ENCODE assay signal across 1 cellular context in the genomic region with DNA sequence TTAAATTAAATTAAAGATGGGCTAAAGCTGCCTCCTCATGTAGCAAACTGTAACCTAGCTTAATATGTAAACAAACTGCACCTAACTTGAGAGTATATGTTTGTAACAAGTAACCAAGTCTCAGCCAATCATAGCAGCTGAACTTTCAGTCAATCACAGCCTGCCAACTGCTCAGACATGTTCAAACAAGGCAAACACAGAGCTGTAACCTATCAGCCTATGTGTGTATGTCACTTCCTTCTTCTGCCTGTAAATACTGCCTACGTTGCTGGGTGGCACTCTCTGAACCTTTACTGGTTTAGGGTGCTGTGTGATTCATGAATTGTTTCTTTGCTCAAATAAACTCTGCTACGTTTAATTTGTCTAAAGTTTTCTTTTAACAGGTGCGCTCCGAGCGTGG.
TF ChIP-seq lines count a peak whose summit lies in the region.

No MANE protein-coding gene starts in this region.

TF ChIP-seq in H1, 55 proteins besides CTCF, POLR2A, EP300 and RAD21:
- TF ChIP-seq NANOG (IDR thresholded peaks at IDR 0.05; ENCODE audit: insufficient read depth, low read depth, low read length, poor library complexity, severe bottlenecking) (no peak), GTF2F1 (IDR thresholded peaks at IDR 0.05; ENCODE audit: borderline replicate concordance, low read depth, low read length) (no peak), SP1 (IDR thresholded peaks at IDR 0.05; ENCODE audit: low read depth, low read length) (no peak), CBX8 (IDR thresholded peaks at IDR 0.05; ENCODE audit: borderline replicate concordance, low read depth, low read length) (no peak), TAF7 (optimal IDR thresholded peaks at IDR 0.05; ENCODE audit: borderline replicate concordance, low read depth, low read length) (no peak), POU5F1 (IDR thresholded peaks at IDR 0.05; ENCODE audit: low read depth, low read length) (no peak), E2F6 (IDR thresholded peaks at IDR 0.05) (no peak), KDM5A (IDR thresholded peaks at IDR 0.05; ENCODE audit: low read length) (no peak), JUND (IDR thresholded peaks at IDR 0.05; ENCODE audit: low read length) (no peak), TAF1 (IDR thresholded peaks at IDR 0.05; ENCODE audit: low read depth, low read length) (no peak), CHD1 (IDR thresholded peaks at IDR 0.05; ENCODE audit: low read depth, low read length) (no peak), SUZ12 (IDR thresholded peaks at IDR 0.05; ENCODE audit: low read length) (no peak), SRF (IDR thresholded peaks at IDR 0.05; ENCODE audit: low read depth, low read length) (no peak), ASH2L (IDR thresholded peaks at IDR 0.05; ENCODE audit: low read length) (no peak), ATF3 (IDR thresholded peaks at IDR 0.05; ENCODE audit: insufficient read depth, low read depth, low read length) (no peak), USF2 (IDR thresholded peaks at IDR 0.05; ENCODE audit: low read length) (no peak), JUN (IDR thresholded peaks at IDR 0.05; ENCODE audit: low read depth, low read length) (no peak)
